8 cellular contexts compared by ENCODE assay signal in the genomic region with DNA sequence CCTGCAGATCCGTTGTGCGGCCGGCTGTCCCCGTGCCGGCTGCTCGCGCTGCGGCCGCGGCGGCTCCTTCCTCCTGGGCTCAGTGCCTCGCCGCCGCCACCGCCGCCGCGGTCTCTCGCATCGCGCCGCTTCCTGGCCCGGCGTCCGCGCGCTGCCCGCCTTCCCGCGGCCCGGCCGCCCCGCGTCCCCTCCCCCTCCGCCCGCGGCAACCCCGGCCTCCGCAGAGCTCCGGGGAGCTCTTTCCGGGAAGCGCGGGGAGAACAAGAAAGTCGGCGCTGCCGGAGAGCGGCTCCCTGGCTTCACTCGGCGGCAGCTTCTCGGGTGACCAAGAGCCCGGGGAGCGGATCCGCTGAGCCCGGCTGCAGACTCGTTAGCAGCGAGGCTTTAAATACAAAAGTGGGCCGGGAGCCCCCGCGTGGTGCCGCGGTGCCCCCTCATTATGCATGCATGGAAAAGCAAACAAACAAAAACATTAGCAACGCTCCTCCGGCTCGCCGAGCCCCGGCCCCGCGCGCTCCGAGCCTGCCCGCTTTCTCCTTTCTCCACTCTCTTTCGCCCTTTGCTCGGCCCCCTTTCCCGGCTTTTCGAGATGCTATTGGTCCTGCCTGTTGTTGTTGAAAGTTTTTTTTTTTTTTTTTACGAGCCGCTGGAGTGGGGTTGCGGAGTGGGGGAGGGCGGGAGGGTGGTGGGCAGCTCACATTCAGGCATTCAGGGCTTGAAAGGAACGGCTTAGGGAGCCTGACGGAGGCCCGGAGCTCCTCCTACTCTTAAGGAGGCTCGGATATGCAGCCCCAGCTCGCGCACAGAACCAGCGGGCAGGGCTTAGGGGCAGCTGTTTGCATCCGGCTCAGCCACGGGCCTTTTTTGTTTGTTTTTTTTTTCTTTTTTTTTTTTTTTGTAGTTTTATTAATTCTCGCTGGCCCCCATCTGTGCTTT. TPM values are rescaled to one million over a fixed set of nuclear protein-coding genes. Genes with fewer than 3 reads are reported as not detected.
DNase-seq lines count a peak whose midpoint lies in the region; ATAC-seq and TF ChIP-seq lines count a peak whose summit lies in the region.

A gene with protein sequence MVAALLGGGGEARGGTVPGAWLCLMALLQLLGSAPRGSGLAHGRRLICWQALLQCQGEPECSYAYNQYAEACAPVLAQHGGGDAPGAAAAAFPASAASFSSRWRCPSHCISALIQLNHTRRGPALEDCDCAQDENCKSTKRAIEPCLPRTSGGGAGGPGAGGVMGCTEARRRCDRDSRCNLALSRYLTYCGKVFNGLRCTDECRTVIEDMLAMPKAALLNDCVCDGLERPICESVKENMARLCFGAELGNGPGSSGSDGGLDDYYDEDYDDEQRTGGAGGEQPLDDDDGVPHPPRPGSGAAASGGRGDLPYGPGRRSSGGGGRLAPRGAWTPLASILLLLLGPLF (minus strand): TSS at position 361 of the 936 bp plus-strand sequence. CDS start 727 bp downstream, outside the sequence.

- H3K4me1 ChIP-seq in left lung: peaks cover 4 to 36% of the 10 kb centered on the region in 2 donors

- peak; percentile 52 for DNase-seq in NCI-H2227 (lab: John Stamatoyannopoulos, UW; ENCODE audit: unreplicated experiment)
- peak; percentile 55 for DNase-seq in activated CD4-positive, alpha-beta T cell treated with anti-CD3 and anti-CD28 coated beads, Interleukin-2, amount 50 U/mL, for 1 hour
- peak; percentile 47 to 87 for DNase-seq in dermis microvascular lymphatic vessel endothelial cell (ENCODE audit: low read depth in 2 of 2)
- peak; percentile 86 to 88 for DNase-seq in left lung
- DNase-seq in stimulated activated CD4-positive, alpha-beta T cell treated with anti-CD3 and anti-CD28 coated beads, Interleukin-2, amount 100 ng/mL, for 24 hours: peak; percentile 68

- intact Hi-C loops in left lung (cut with DNase I): no loop called here

- peaks cover 0 to 2% of the 10 kb centered on the region in 2 donors for H3K9me3 ChIP-seq in left lung

- TF ChIP-seq CTCF in left lung (IDR thresholded peaks at IDR 0.05): no peak

- H3K36me3 ChIP-seq in left lung: no peaks in the 10 kb centered on the region

- H3K4me3 ChIP-seq in left lung: peak within 1 kb of the TSS; percentile 48 to 65

- H3K27ac ChIP-seq in left lung: peak within 1 kb of the TSS; percentile 83 to 89

- H3K27me3 ChIP-seq in left lung: peaks cover 17 to 88% of the 10 kb centered on the region in 2 donors

- peak; percentile 68 for ATAC-seq in GM18502 (IDR thresholded peaks at IDR 0.05; ENCODE audit: poor library complexity, unreplicated experiment)
- ATAC-seq in HG02938 (IDR thresholded peaks at IDR 0.05; ENCODE audit: unreplicated experiment): peak; percentile 50
- peak; percentile 91 for ATAC-seq in left lung
- no peak for ATAC-seq in HG03457 (IDR thresholded peaks at IDR 0.05; ENCODE audit: unreplicated experiment)

RNA-seq across cellular contexts. Expression of the gene that starts here (rescaled TPM):
- 0.77 and 1.4 TPM in 2 replicates for total RNA-seq in dermis microvascular lymphatic vessel endothelial cell
- total RNA-seq in left lung: 10 to 100 TPM in 1 of 2 donors, 1 to 10 TPM in 1; 9.8 to 18.5 TPM
